Comparison of ENCODE assay signal across 8 cellular contexts in genomic region chr7:832292-832967, GRCh38. TPM values are rescaled to one million over a fixed set of nuclear protein-coding genes. Genes with fewer than 3 reads are reported as not detected.
DNase-seq lines count a peak whose midpoint lies in the region; ATAC-seq and TF ChIP-seq lines count a peak whose summit lies in the region.

SUN1 (plus strand) TSS chr7:832476; CDS start chr7:832525, 49 bp downstream.

- peak within 1 kb of the TSS; percentile 26 for H3K4me3 ChIP-seq in choroid plexus epithelial cell (ENCODE audit: low read depth, low read length)

- ATAC-seq in GM18909 (IDR thresholded peaks at IDR 0.05; ENCODE audit: poor library complexity, unreplicated experiment): peak; percentile 34
- peak; percentile 37 for ATAC-seq in HG03196 (IDR thresholded peaks at IDR 0.05; ENCODE audit: unreplicated experiment)
- ATAC-seq in activated CD4-positive, CD25-positive, alpha-beta regulatory T cell treated with anti-CD3 and anti-CD28 coated beads, Interleukin-2, amount 50 U/mL, for 24 hours: peak; percentile 79 to 81

- DNase-seq in choroid plexus epithelial cell (ENCODE audit: low read depth): peak; percentile 90
- DNase-seq in lung microvascular endothelial cell (ENCODE audit: low read depth in 2 of 2): peak; percentile 95 to 98
- peak; percentile 37 for DNase-seq in stimulated activated CD8-positive, alpha-beta memory T cell treated with anti-CD3 and anti-CD28 coated beads, Interleukin-4, amount 100 ng/mL, for 24 hours (ENCODE audit: low read depth)
- DNase-seq in NCI-H82 treated with DMSO at 0.1 percent for 48 hours (lab: John Stamatoyannopoulos, UW; ENCODE audit: unreplicated experiment): no peak
- DNase-seq in GDM1 (lab: John Stamatoyannopoulos, UW): no peak

- peak; percentile 23 for TF ChIP-seq CTCF in choroid plexus epithelial cell (conservative IDR thresholded peaks at IDR 0.05; ENCODE audit: low read depth, low read length)

RNA-seq across cellular contexts. Expression of gene SUN1, which starts in this region (rescaled TPM):
- 73.0 and 94.8 TPM in 2 replicates for total RNA-seq in lung microvascular endothelial cell

Comparison
In these comparisons a context has a peak if more than half of its experiments do, and no peak if none do; other contexts are left out.
1. DNase-seq: peak in choroid plexus epithelial cell (single experiment), lung microvascular endothelial cell (2 of 2) and stimulated activated CD8-positive, alpha-beta memory T cell treated with anti-CD3 and anti-CD28 coated beads, Interleukin-4, amount 100 ng/mL, for 24 hours (single experiment); none in NCI-H82 treated with DMSO at 0.1 percent for 48 hours (single experiment) and GDM1 (single experiment).
2. Peak in every context shown above with its lines, with median percentiles within 50 percentile points of each other: ATAC-seq.